9 cellular contexts compared by ENCODE assay signal in the genomic region with DNA sequence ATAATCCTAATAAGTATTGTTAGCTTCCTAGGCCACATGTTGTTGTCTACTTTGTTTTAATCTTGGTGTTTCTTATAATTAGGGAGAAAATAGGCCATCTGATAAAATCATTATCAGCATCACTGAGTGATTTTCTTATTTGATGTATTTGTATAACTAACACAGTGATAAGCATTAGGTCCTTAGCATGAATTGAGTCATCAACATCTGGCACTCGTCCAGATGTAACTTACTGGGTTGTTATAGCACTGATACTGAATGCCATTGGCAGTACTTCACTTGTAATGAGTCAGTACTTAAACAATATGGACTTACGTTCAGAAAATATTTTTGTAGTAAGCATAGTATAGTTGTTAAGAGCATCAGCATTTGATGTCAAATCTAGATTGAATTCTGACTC. TPM values are rescaled to one million over a fixed set of nuclear protein-coding genes. Genes with fewer than 3 reads are reported as not detected.
DNase-seq lines count a peak whose midpoint lies in the region.
"Had no signal": no experiment of that assay in that cellular context is flagged by ENCODE, and none has a peak within 500 bp of the region (broad histone marks: within the 10 kb centered on the region; RNA-seq: fewer than 3 reads in every experiment).

No MANE protein-coding gene starts in this region.

- DNase-seq in EL (peak; percentile 94), NCI-H226 (peak; percentile 85), dedifferentiated amniotic fluid mesenchymal stem cell (ENCODE audit: extremely low spot score) (peak; percentile 43), mucosa of gallbladder (ENCODE audit: low spot score) (peak; percentile 20), SIG-M5 (lab: John Stamatoyannopoulos, UW) (no peak), activated gamma-delta T cell treated with Interleukin-2 at 50 U/mL for 16 hours (no peak)
- no peak for DNase-seq in effector CD8-positive, alpha-beta T cell (lab: John Stamatoyannopoulos, UW)
- DNase-seq in activated naive CD4-positive, alpha-beta T cell (lab: John Stamatoyannopoulos, UW) = no peak
- DNase-seq: SHP77 treated with DMSO at 0.1 percent for 48 hours had no signal

RNA-seq across cellular contexts. Expression of a gene that starts 16.2 kb away (rescaled TPM):
- 89.1 TPM for total RNA-seq in mucosa of gallbladder

RNA-seq across cellular contexts. Expression of a gene that starts 30.7 kb away (rescaled TPM):
- 72.3 TPM for total RNA-seq in mucosa of gallbladder

Comparison
In these comparisons a context has a peak if more than half of its experiments do, and no peak if none do; other contexts are left out.
1. DNase-seq: peak in EL (single experiment), NCI-H226 (single experiment), dedifferentiated amniotic fluid mesenchymal stem cell (single experiment) and mucosa of gallbladder (single experiment); none in effector CD8-positive, alpha-beta T cell (single experiment), activated naive CD4-positive, alpha-beta T cell (0 of 4), SIG-M5 (single experiment) and activated gamma-delta T cell treated with Interleukin-2 at 50 U/mL for 16 hours (single experiment).